In genomic region chr3:186361612-186362408, GRCh38 we compare ENCODE assay signal across 8 cellular contexts. TPM values are rescaled to one million over a fixed set of nuclear protein-coding genes. Genes with fewer than 3 reads are reported as not detected.
DNase-seq lines count a peak whose midpoint lies in the region; ATAC-seq and TF ChIP-seq lines count a peak whose summit lies in the region.

DGKG (minus strand) TSS chr3:186362234; CDS start chr3:186320459, 41,775 bp downstream.

- H3K4me3 Mint-ChIP-seq in Calu3 (ENCODE audit: low read depth, unreplicated experiment): peak within 1 kb of the TSS; percentile 60

- H3K4me1 ChIP-seq in ectodermal cell (ENCODE audit: control insufficient read depth, insufficient read depth, low read length): peaks cover 12% of the 10 kb centered on the region
- peaks cover 21% of the 10 kb centered on the region for H3K4me1 ChIP-seq in mesodermal cell (ENCODE audit: control insufficient read depth, insufficient read depth, low read length, poor library complexity, severe bottlenecking)
- H3K4me1 ChIP-seq in subcutaneous abdominal adipose tissue (ENCODE audit: control insufficient read depth in 5 of 5, insufficient read depth in 5 of 5, low read length in 5 of 5): peaks cover 0 to 38% (median 25%) of the 10 kb centered on the region in 5 donors

- TF ChIP-seq CTCF in Calu3 (IDR thresholded peaks at IDR 0.05; ENCODE audit: unreplicated experiment) (no peak), HL-60 (IDR thresholded peaks at IDR 0.05; ENCODE audit: insufficient read depth, low read length) (no peak), SU-DHL-6 (IDR thresholded peaks at IDR 0.05; ENCODE audit: insufficient read depth, low read length, poor library complexity, severe bottlenecking) (no peak)

- WGBS in ectodermal cell, 2 experiments: 2% methylated on average over 63 of the region's 63 CpGs
- WGBS in mesodermal cell (ENCODE audit: insufficient coverage in 2 of 2), 2 experiments: 1 to 2% methylated on average over 35 to 43 of the region's 63 CpGs

- H3F3A ChIP-seq in SU-DHL-6 (ENCODE audit: insufficient read depth): no peaks in the 10 kb centered on the region

- no peaks in the 10 kb centered on the region for H3K36me3 ChIP-seq in SU-DHL-6 (ENCODE audit: low read length)
- H3K36me3 ChIP-seq in ectodermal cell (ENCODE audit: control insufficient read depth, insufficient read depth, low read length): no peaks in the 10 kb centered on the region
- no peaks in the 10 kb centered on the region for H3K36me3 ChIP-seq in mesodermal cell (ENCODE audit: control insufficient read depth, insufficient read depth, low read length)
- no peaks in the 10 kb centered on the region for H3K36me3 ChIP-seq in subcutaneous abdominal adipose tissue (ENCODE audit: control insufficient read depth in 5 of 5, insufficient read depth in 5 of 5, low read length in 5 of 5)

- H3K9me3 Mint-ChIP-seq in Calu3 (ENCODE audit: low read depth, unreplicated experiment): no peaks in the 10 kb centered on the region

- no peaks in the 10 kb centered on the region for H4K20me1 ChIP-seq in SU-DHL-6 (ENCODE audit: low read depth, low read length)

- no peaks in the 10 kb centered on the region for H3K9me2 ChIP-seq in SU-DHL-6 (replicated peaks; ENCODE audit: insufficient read depth, low read length)

- intact Hi-C loops in Calu3 (cut with micrococcal nuclease; ENCODE audit: unreplicated experiment): no loop called here

- H3K27me3 ChIP-seq in HL-60 (ENCODE audit: insufficient read depth, poor library complexity, severe bottlenecking) (no peaks in the 10 kb centered on the region), SU-DHL-6 (ENCODE audit: low read length) (no peaks in the 10 kb centered on the region), ectodermal cell (ENCODE audit: control insufficient read depth, insufficient read depth, low read length, poor library complexity, severe bottlenecking) (peaks cover 69% of the 10 kb centered on the region), subcutaneous abdominal adipose tissue (ENCODE audit: control insufficient read depth in 5 of 5, insufficient read depth in 4 of 5, low read length in 5 of 5) (peaks cover 18 to 40% (median 37%) of the 10 kb centered on the region in 5 donors)

- H3K79me2 ChIP-seq in SU-DHL-6 (ENCODE audit: insufficient read depth, low read length): no peaks in the 10 kb centered on the region

- H2AFZ ChIP-seq in SU-DHL-6 (ENCODE audit: low read depth, low read length, severe bottlenecking): no peak within 1 kb of the TSS

- H3K27ac ChIP-seq in HL-60 (replicated peaks) (peak within 1 kb of the TSS; percentile 91), SU-DHL-6 (ENCODE audit: low read depth, low read length) (no peak within 1 kb of the TSS), ectodermal cell (ENCODE audit: insufficient read depth, low read depth, low read length, poor library complexity, severe bottlenecking) (no peak within 1 kb of the TSS), mesodermal cell (ENCODE audit: low read depth, low read length, severe bottlenecking) (no peak within 1 kb of the TSS), subcutaneous abdominal adipose tissue (ENCODE audit: low read depth, low read length) (no peak within 1 kb of the TSS)

- ATAC-seq in GM19372 (IDR thresholded peaks at IDR 0.05; ENCODE audit: low read depth, unreplicated experiment): peak; percentile 62

- peaks cover 7% of the 10 kb centered on the region for H3K4me1 Mint-ChIP-seq in Calu3 (ENCODE audit: low read depth, unreplicated experiment)

- H3K9ac ChIP-seq in SU-DHL-6 (ENCODE audit: low read length) (no peak within 1 kb of the TSS), subcutaneous abdominal adipose tissue (ENCODE audit: low read length in 5 of 5) (peak within 1 kb of the TSS in 1 of 5 donors; percentile 24)

- no peak within 1 kb of the TSS for H3K27ac Mint-ChIP-seq in Calu3 (ENCODE audit: unreplicated experiment)

- H3K4me3 ChIP-seq in HL-60 (replicated peaks; ENCODE audit: insufficient read depth, low read length): peak within 1 kb of the TSS; percentile 72
- no peak within 1 kb of the TSS for H3K4me3 ChIP-seq in SU-DHL-6 (ENCODE audit: insufficient read depth, low read length, poor library complexity, severe bottlenecking)
- H3K4me3 ChIP-seq in ectodermal cell (ENCODE audit: insufficient read depth, low read depth, low read length): peak within 1 kb of the TSS; percentile 39
- peak within 1 kb of the TSS; percentile 26 for H3K4me3 ChIP-seq in mesodermal cell (ENCODE audit: extremely low read depth, insufficient read depth, low read length, poor library complexity, severe bottlenecking)
- H3K4me3 ChIP-seq in subcutaneous abdominal adipose tissue (ENCODE audit: low read depth in 1 of 5, low read length in 5 of 5): peak within 1 kb of the TSS; percentile 48 to 64 (median 52)

- H3K27me3 Mint-ChIP-seq in Calu3 (ENCODE audit: unreplicated experiment): peaks cover 99% of the 10 kb centered on the region

- H3K36me3 Mint-ChIP-seq in Calu3 (ENCODE audit: insufficient read depth, unreplicated experiment): no peaks in the 10 kb centered on the region

- CTCF ChIA-PET in Calu3 (lab: Charles Lee): interaction anchor here (0.6 to 1.0 kb wide), 2 partner anchors 18 to 178 kb away, joined by 3 to 4 read pairs; no protein-coding TSS in a partner anchor

- no peaks in the 10 kb centered on the region for H3K9me3 ChIP-seq in SU-DHL-6 (ENCODE audit: insufficient read depth, low read length)
- H3K9me3 ChIP-seq in ectodermal cell (ENCODE audit: control insufficient read depth, low read length): no peaks in the 10 kb centered on the region
- no peaks in the 10 kb centered on the region for H3K9me3 ChIP-seq in mesodermal cell (ENCODE audit: control insufficient read depth, low read length)
- H3K9me3 ChIP-seq in subcutaneous abdominal adipose tissue (ENCODE audit: control insufficient read depth in 5 of 5, low read length in 5 of 5): no peaks in the 10 kb centered on the region

- peak within 1 kb of the TSS; percentile 45 for H3K4me2 ChIP-seq in SU-DHL-6 (ENCODE audit: low read depth, low read length, poor library complexity, severe bottlenecking)

- DNase-seq in Calu3 (peak; percentile 54), HL-60 (ENCODE audit: low read depth in 1 of 2, low spot score in 1 of 2) (peak; percentile 83 to 87), activated gamma-delta T cell treated with Interleukin-2 at 50 U/mL for 16 hours (no peak)

- BruUV-seq in Calu3 (replicated peaks; lab: Mats Ljungman, UMichigan): no TSS peak

RNA-seq across cellular contexts. Expression of gene DGKG, which starts in this region (rescaled TPM):
- 5.7 and 7.2 TPM in 2 replicates for total RNA-seq in Calu3 (2022)
- 1.6 TPM for polyA plus RNA-seq in ectodermal cell (2013, experiment 1 of 4)
- 0.69 TPM for polyA plus RNA-seq in ectodermal cell (2013, experiment 2 of 4)
- 0.32 TPM for polyA plus RNA-seq in ectodermal cell (2013, experiment 3 of 4)
- polyA plus RNA-seq in ectodermal cell (2013, experiment 4 of 4): 0.41 TPM
- polyA plus RNA-seq in mesodermal cell (2013, experiment 1 of 2): 0.81 TPM
- polyA plus RNA-seq in mesodermal cell (2013, experiment 2 of 2): 0.91 TPM
